8 cellular contexts compared by ENCODE assay signal in the genomic region with DNA sequence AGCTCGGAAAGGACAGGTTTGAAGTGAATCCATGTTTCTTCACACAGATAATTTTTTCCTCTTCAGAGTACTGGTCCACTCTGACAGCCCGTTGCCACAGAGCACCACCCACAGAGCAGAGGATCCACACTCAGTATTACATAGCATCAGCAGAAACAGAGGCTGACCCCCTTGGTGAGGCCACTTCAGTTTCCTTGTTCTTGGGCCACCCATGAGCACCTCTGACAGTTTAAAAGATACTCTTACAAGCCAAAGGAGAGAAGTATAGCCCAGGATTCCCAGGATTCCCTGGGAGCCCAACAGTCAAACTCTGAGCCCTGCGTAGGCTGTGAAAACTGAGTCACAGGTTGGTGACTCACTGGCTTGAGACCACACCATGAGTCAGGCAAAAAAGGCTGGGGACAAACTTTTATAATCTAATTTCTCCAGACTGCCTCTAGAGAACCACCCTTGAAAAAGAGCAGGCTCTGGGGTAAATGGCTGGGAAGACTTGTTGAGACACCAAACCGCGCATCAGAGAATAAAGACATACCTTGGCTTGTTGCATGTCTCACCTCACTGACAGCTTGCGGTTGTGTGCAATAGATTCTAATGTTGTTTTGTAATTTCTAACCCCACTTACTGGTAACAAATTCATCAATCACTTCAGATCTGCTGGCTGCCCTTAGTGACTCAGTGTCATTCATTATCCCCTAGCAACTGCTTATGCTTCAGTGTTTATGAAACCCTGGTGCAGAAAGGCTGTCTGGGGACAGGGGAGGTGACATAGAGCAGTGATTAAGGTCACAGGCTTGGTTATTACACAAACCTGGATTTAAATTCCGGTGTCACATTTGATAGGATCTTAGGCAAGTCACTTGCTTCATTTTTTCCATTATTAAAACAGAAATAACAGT. TPM values are rescaled to one million over a fixed set of nuclear protein-coding genes. Genes with fewer than 3 reads are reported as not detected.
A peak's percentile ranks its signal among the peaks of the same experiment; 100 is the strongest.
DNase-seq lines count a peak whose midpoint lies in the region; ATAC-seq, FAIRE-seq and TF ChIP-seq lines count a peak whose summit lies in the region.

No MANE protein-coding gene starts in this region.

- H3K36me3 ChIP-seq in adipocyte (ENCODE audit: control insufficient read depth, insufficient read depth, low read length, severe bottlenecking) (no peaks in the 10 kb centered on the region), endodermal cell (ENCODE audit: control insufficient read depth, insufficient read depth, low read length) (no peaks in the 10 kb centered on the region)

- peak overlapping the region; percentile 83 for H3K9ac ChIP-seq in adipocyte (ENCODE audit: low read length)
- no peak overlapping the region for H3K9ac ChIP-seq in endodermal cell (ENCODE audit: extremely low read depth, low read length, poor library complexity, severe bottlenecking)

- H3K27me3 Mint-ChIP-seq in endodermal cell (ENCODE audit: insufficient read depth), result peaks cover 2% of the 10 kb centered on the region

- H3K4me3 ChIP-seq in adipocyte (ENCODE audit: low read length) (peak overlapping the region; percentile 49), endodermal cell (ENCODE audit: low read length) (no peak overlapping the region)

- peak; percentile 53 for ATAC-seq in GM18858 (IDR thresholded peaks at IDR 0.05; ENCODE audit: unreplicated experiment)

- H3K36me3 Mint-ChIP-seq in endodermal cell (ENCODE audit: low read depth), result no peaks in the 10 kb centered on the region

- H3K27me3 ChIP-seq in adipocyte (replicated peaks; ENCODE audit: control insufficient read depth, insufficient read depth, low read length) (no peaks in the 10 kb centered on the region), endodermal cell (ENCODE audit: control insufficient read depth, insufficient read depth, low read length, poor library complexity, severe bottlenecking) (no peaks in the 10 kb centered on the region)

- WGBS in endodermal cell (ENCODE audit: insufficient coverage in 1 of 2, insufficient read length in 1 of 2), 2 experiments, result 78 to 92% methylated on average over 5 to 7 of the region's 7 CpGs

- H3K27ac ChIP-seq in endodermal cell (ENCODE audit: low read depth, low read length), result no peak overlapping the region

- H3K4me1 ChIP-seq in adipocyte (ENCODE audit: control insufficient read depth, insufficient read depth, low read length) (peaks cover 79% of the 10 kb centered on the region), endodermal cell (ENCODE audit: control insufficient read depth, insufficient read depth, low read length) (peaks cover 11% of the 10 kb centered on the region)

- no peak overlapping the region for H3K4me3 Mint-ChIP-seq in endodermal cell

- FAIRE-seq in islet of Langerhans (lab: Jason Lieb, UNC), result peak; percentile 99

- H3K27ac Mint-ChIP-seq in endodermal cell, result no peak overlapping the region

- DNase-seq in LHCN-M2 (ENCODE audit: low read depth) (peak; percentile 99), adipocyte (ENCODE audit: low read depth) (peak; percentile 93), GM19240 (ENCODE audit: insufficient read length, low spot score) (no peak), endodermal cell (no peak), NCI-H1105 (lab: John Stamatoyannopoulos, UW) (no peak)
- peak; percentile 67 for DNase-seq in stimulated activated CD8-positive, alpha-beta memory T cell treated with anti-CD3 and anti-CD28 coated beads, Interleukin-4, amount 100 ng/mL, for 48 hours

- peaks cover 2% of the 10 kb centered on the region for H3K9me3 ChIP-seq in adipocyte (ENCODE audit: control insufficient read depth, low read length)
- H3K9me3 ChIP-seq in endodermal cell (ENCODE audit: control insufficient read depth, low read length), result peaks cover 14% of the 10 kb centered on the region

- H3K9me3 Mint-ChIP-seq in endodermal cell, result peaks cover 5% of the 10 kb centered on the region

- H3K4me1 Mint-ChIP-seq in endodermal cell, result peaks cover 18% of the 10 kb centered on the region

- no peak for TF ChIP-seq CTCF in endodermal cell (conservative IDR thresholded peaks at IDR 0.05)

RNA-seq across cellular contexts. Expression of gene PRSS23, which starts 56.9 kb away (rescaled TPM):
- total RNA-seq in LHCN-M2 (2014; rRNA removed) (141 and 157 TPM in 2 replicates), endodermal cell (1 to 10 TPM; 2.4 to 3.3 TPM)
- 288 TPM for polyA plus RNA-seq in LHCN-M2 (2012)
- 33.3 TPM for polyA plus RNA-seq in endodermal cell (2013, experiment 1 of 2)
- polyA plus RNA-seq in endodermal cell (2013, experiment 2 of 2), result 32.0 TPM

Comparison
In these comparisons a context has a peak if more than half of its experiments do, and no peak if none do; other contexts are left out.
1. DNase-seq: peak in LHCN-M2 (single experiment), adipocyte (single experiment) and stimulated activated CD8-positive, alpha-beta memory T cell treated with anti-CD3 and anti-CD28 coated beads, Interleukin-4, amount 100 ng/mL, for 48 hours (single experiment); none in GM19240 (single experiment), endodermal cell (single experiment) and NCI-H1105 (single experiment).
2. RNA of gene PRSS23, which starts 56.9 kb away (total RNA-seq): 141 to 157 TPM in LHCN-M2; 2.4 to 3.3 TPM in endodermal cell; every median in the first group is over 10 times any median in the second.